In the genomic region with DNA sequence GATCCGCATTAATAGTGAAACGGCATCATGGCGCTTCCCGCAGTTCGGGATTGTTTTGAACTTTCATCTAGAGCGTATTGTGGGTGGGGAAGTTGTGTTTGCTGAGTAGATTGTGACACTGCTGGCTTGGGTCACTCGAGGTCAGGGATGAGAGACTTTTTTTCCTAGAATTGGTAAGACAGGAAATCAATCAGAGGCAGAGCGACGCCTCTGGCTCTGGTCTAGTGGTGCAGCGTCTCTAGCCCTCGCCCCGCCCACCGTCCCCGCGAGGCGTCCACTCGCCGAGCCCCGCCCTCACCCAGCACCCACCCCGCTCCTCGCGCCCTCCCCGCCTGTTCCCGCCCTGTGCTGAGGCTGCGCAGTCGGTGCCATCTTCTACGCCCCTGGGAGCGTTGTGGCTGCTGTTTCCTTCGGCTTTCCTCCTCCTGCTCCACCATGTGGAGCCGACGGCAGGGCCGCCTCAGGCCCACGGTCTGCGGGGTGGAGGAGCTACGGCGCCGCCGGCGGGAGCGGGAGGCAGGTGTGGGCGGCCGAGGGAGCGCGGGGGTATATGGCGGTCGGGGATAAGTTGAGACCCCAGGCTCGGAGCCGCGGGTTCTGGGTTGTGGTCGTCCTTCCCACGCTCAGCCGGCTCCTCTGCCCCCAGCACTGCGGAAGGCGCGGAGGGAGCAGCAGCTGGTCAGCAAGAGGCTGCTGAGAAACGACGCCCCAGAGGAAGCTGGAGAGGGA, we compare ENCODE assay signal across 8 cellular contexts. TPM values are rescaled to one million over a fixed set of nuclear protein-coding genes. Genes with fewer than 3 reads are reported as not detected.
DNase-seq lines count a peak whose midpoint lies in the region; ATAC-seq and TF ChIP-seq lines count a peak whose summit lies in the region.

A gene (plus strand): TSS at position 359 of the 729 bp plus-strand sequence. CDS start 77 bp downstream, at position 436.

- H3K36me3 Mint-ChIP-seq in activated naive CD4-positive, alpha-beta T cell treated with anti-CD3 and anti-CD28 coated beads, Interleukin-2, amount 50 U/mL, for 24 hours = peaks cover 2% of the 10 kb centered on the region

- H2AFZ ChIP-seq in SK-N-SH (ENCODE audit: low read depth) (peak within 1 kb of the TSS; percentile 98), osteoblast (ENCODE audit: low read length) (peak within 1 kb of the TSS; percentile 89)

- peak; percentile 57 for TF ChIP-seq RAD21 in SK-N-SH (IDR thresholded peaks at IDR 0.05; ENCODE audit: low read length)

- H3K27ac ChIP-seq in SK-N-SH (ENCODE audit: low read depth in 2 of 2, low read length in 1 of 2) (peak within 1 kb of the TSS; percentile 61 to 76), osteoblast (ENCODE audit: low read depth, low read length) (peak within 1 kb of the TSS; percentile 70), thoracic aorta (peak within 1 kb of the TSS; percentile 72 to 81)

- TF ChIP-seq CTCF in GM10248 (IDR thresholded peaks at IDR 0.05; ENCODE audit: control extremely low read depth, extremely low read depth, low read depth, missing control alignments) (peak; percentile 57), SK-N-SH (IDR thresholded peaks at IDR 0.05) (peak; percentile 60), osteoblast (IDR thresholded peaks at IDR 0.05; ENCODE audit: extremely low read depth, low read depth, low read length) (peak; percentile 43), thoracic aorta (IDR thresholded peaks at IDR 0.05) (peak; percentile 61)

- no peaks in the 10 kb centered on the region for H3K27me3 Mint-ChIP-seq in activated naive CD4-positive, alpha-beta T cell treated with anti-CD3 and anti-CD28 coated beads, Interleukin-2, amount 50 U/mL, for 24 hours

- H3K4me3 ChIP-seq in SK-N-SH (ENCODE audit: low read depth in 2 of 2, low read length in 1 of 2) = peak within 1 kb of the TSS; percentile 77
- H3K4me3 ChIP-seq in osteoblast (ENCODE audit: insufficient read depth, low read length) = peak within 1 kb of the TSS; percentile 82
- peak within 1 kb of the TSS; percentile 88 for H3K4me3 ChIP-seq in thoracic aorta

- CTCF ChIA-PET in GM10248 (lab: Yijun Ruan, JAX) = interaction anchor here (0.7 to 2.0 kb wide), 12 partner anchors 8 to 276 kb away, joined by 3 to 7 read pairs (median 4); a partner anchor contains a TSS
- CTCF ChIA-PET in SK-N-SH (lab: Yijun Ruan, JAX) = interaction anchor here (0.6 to 2.0 kb wide), 19 partner anchors 8 to 402 kb away, joined by 3 to 8 read pairs (median 3); a partner anchor contains a TSS

- H4K20me1 ChIP-seq in SK-N-SH (ENCODE audit: insufficient read depth) = no peaks in the 10 kb centered on the region
- no peaks in the 10 kb centered on the region for H4K20me1 ChIP-seq in osteoblast (ENCODE audit: insufficient read depth, low read length)

- peaks cover 46% of the 10 kb centered on the region for H3K4me1 Mint-ChIP-seq in activated naive CD4-positive, alpha-beta T cell treated with anti-CD3 and anti-CD28 coated beads, Interleukin-2, amount 50 U/mL, for 24 hours

- 4% methylated on average over 35 of the region's 57 CpGs for WGBS in SK-N-SH (ENCODE audit: low lambda C conversion rate)

- H3F3A ChIP-seq in SK-N-SH (replicated peaks; ENCODE audit: insufficient read depth) = peaks cover 5% of the 10 kb centered on the region

- POLR2A ChIA-PET in GM10248 (lab: Yijun Ruan, JAX) (interaction anchor here (1.4 kb wide), 1 partner anchor 8 kb away, joined by 4 read pairs; a partner anchor contains a TSS), SK-N-SH (lab: Yijun Ruan, JAX) (interaction anchor here (1.1 to 2.0 kb wide), 2 partner anchors 9 to 25 kb away, joined by 3 to 9 read pairs; a partner anchor contains a TSS)

- no peaks in the 10 kb centered on the region for H3K9me3 ChIP-seq in SK-N-SH
- no peaks in the 10 kb centered on the region for H3K9me3 ChIP-seq in osteoblast (ENCODE audit: low read depth, low read length)
- H3K9me3 ChIP-seq in thoracic aorta = no peaks in the 10 kb centered on the region

- ATAC-seq in HG02571 (IDR thresholded peaks at IDR 0.05; ENCODE audit: unreplicated experiment) (peak; percentile 92), thoracic aorta (ENCODE audit: insufficient number of reproducible peaks, low FRiP score, low read depth) (peak; percentile 92)

- H3K27ac Mint-ChIP-seq in activated naive CD4-positive, alpha-beta T cell treated with anti-CD3 and anti-CD28 coated beads, Interleukin-2, amount 50 U/mL, for 24 hours = peak within 1 kb of the TSS; percentile 93

- DNase-seq in GM10248 (ENCODE audit: extremely low spot score) (peak; percentile 99), NCI-H1048 (lab: John Stamatoyannopoulos, UW) (peak; percentile 92), SK-N-SH (peak; percentile 100), glomerular visceral epithelial cell (ENCODE audit: extremely low spot score) (peak; percentile 95), osteoblast (ENCODE audit: insufficient read length, low spot score, missing footprints) (peak; percentile 98), thoracic aorta (ENCODE audit: low spot score) (peak; percentile 90)

- no peaks in the 10 kb centered on the region for H3K9me3 Mint-ChIP-seq in activated naive CD4-positive, alpha-beta T cell treated with anti-CD3 and anti-CD28 coated beads, Interleukin-2, amount 50 U/mL, for 24 hours

- H3K4me3 Mint-ChIP-seq in activated naive CD4-positive, alpha-beta T cell treated with anti-CD3 and anti-CD28 coated beads, Interleukin-2, amount 50 U/mL, for 24 hours = peak within 1 kb of the TSS; percentile 94

- TF ChIP-seq EP300 in SK-N-SH (IDR thresholded peaks at IDR 0.05; ENCODE audit: borderline replicate concordance in 1 of 2, low read depth in 1 of 2, low read length in 1 of 2) = no peak

- peaks cover 0 to 9% of the 10 kb centered on the region in 2 experiments; a peak in 2 of 4 replicates for H3K4me1 ChIP-seq in SK-N-SH (ENCODE audit: control insufficient read depth in 1 of 2, insufficient read depth in 2 of 2, low read depth in 1 of 2, low read length in 1 of 2)
- peaks cover 10% of the 10 kb centered on the region for H3K4me1 ChIP-seq in osteoblast (ENCODE audit: insufficient read depth, low read length)
- peaks cover 0 to 10% of the 10 kb centered on the region in 2 donors for H3K4me1 ChIP-seq in thoracic aorta (ENCODE audit: control insufficient read depth in 1 of 2, low read depth in 2 of 2)

- H3K4me2 ChIP-seq in SK-N-SH (peak within 1 kb of the TSS; percentile 91), osteoblast (ENCODE audit: insufficient read depth, low read length) (peak within 1 kb of the TSS; percentile 89)

- H3K79me2 ChIP-seq in SK-N-SH (ENCODE audit: insufficient read depth) (peaks cover 23% of the 10 kb centered on the region), osteoblast (ENCODE audit: insufficient read depth, low read length) (peaks cover 11% of the 10 kb centered on the region)

- H3K9me2 ChIP-seq in SK-N-SH = no peaks in the 10 kb centered on the region

- H3K27me3 ChIP-seq in SK-N-SH (ENCODE audit: insufficient read depth) = no peaks in the 10 kb centered on the region
- no peaks in the 10 kb centered on the region for H3K27me3 ChIP-seq in osteoblast (ENCODE audit: insufficient read depth, low read length)
- no peaks in the 10 kb centered on the region for H3K27me3 ChIP-seq in thoracic aorta (replicated peaks; ENCODE audit: insufficient read depth)

- peak within 1 kb of the TSS; percentile 84 for H3K9ac ChIP-seq in SK-N-SH

- peaks cover 6 to 15% of the 10 kb centered on the region in 2 experiments for H3K36me3 ChIP-seq in SK-N-SH (replicated peaks in 1 of 2; ENCODE audit: control insufficient read depth in 1 of 2, insufficient read depth in 2 of 2, low read length in 1 of 2)
- H3K36me3 ChIP-seq in osteoblast (ENCODE audit: insufficient read depth, low read length) = peaks cover 3% of the 10 kb centered on the region
- H3K36me3 ChIP-seq in thoracic aorta = no peaks in the 10 kb centered on the region

TF ChIP-seq in SK-N-SH, 30 proteins besides CTCF, POLR2A, EP300 and RAD21 (continues in another document):
- TF ChIP-seq SIN3A (IDR thresholded peaks at IDR 0.05; ENCODE audit: borderline replicate concordance, low read depth, low read length) = peak; percentile 90; the same call in 1 of the 2 replicates
- no peak for TF ChIP-seq ELF1 (IDR thresholded peaks at IDR 0.05)
- TF ChIP-seq POLR2AphosphoS5 (IDR thresholded peaks at IDR 0.05; ENCODE audit: low read depth, low read length) = peak; percentile 85
- peak; percentile 68; the same call in 1 of the 2 replicates for TF ChIP-seq YY1 (IDR thresholded peaks at IDR 0.05; ENCODE audit: low read depth)
- peak; percentile 76 for TF ChIP-seq NRF1 (IDR thresholded peaks at IDR 0.05; ENCODE audit: low read depth, low read length)
- TF ChIP-seq TAF1 (IDR thresholded peaks at IDR 0.05; ENCODE audit: borderline replicate concordance, low read depth, low read length) = peak; percentile 64
- TF ChIP-seq GABPA (IDR thresholded peaks at IDR 0.05; ENCODE audit: low read depth) = no peak
- no peak for TF ChIP-seq JUND (IDR thresholded peaks at IDR 0.05)
- TF ChIP-seq FOXM1 (IDR thresholded peaks at IDR 0.05; ENCODE audit: low read depth) = no peak
- peak; percentile 16; the same call in 1 of the 2 replicates for TF ChIP-seq RCOR1 (IDR thresholded peaks at IDR 0.05; ENCODE audit: low read length)
- TF ChIP-seq, protein P1, sequence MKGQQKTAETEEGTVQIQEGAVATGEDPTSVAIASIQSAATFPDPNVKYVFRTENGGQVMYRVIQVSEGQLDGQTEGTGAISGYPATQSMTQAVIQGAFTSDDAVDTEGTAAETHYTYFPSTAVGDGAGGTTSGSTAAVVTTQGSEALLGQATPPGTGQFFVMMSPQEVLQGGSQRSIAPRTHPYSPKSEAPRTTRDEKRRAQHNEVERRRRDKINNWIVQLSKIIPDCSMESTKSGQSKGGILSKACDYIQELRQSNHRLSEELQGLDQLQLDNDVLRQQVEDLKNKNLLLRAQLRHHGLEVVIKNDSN (IDR thresholded peaks at IDR 0.05; ENCODE audit: borderline replicate concordance, low read depth) = no peak
- TF ChIP-seq, protein P2, sequence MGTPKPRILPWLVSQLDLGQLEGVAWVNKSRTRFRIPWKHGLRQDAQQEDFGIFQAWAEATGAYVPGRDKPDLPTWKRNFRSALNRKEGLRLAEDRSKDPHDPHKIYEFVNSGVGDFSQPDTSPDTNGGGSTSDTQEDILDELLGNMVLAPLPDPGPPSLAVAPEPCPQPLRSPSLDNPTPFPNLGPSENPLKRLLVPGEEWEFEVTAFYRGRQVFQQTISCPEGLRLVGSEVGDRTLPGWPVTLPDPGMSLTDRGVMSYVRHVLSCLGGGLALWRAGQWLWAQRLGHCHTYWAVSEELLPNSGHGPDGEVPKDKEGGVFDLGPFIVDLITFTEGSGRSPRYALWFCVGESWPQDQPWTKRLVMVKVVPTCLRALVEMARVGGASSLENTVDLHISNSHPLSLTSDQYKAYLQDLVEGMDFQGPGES (IDR thresholded peaks at IDR 0.05; ENCODE audit: low read depth, low read length) = no peak
- peak; percentile 36; the same call in 1 of the 2 replicates for TF ChIP-seq RXRA (IDR thresholded peaks at IDR 0.05; ENCODE audit: borderline replicate concordance, low read depth)
- no peak for TF ChIP-seq NFIC (IDR thresholded peaks at IDR 0.05; ENCODE audit: borderline replicate concordance)

RNA-seq across cellular contexts. Expression of the gene that starts here (rescaled TPM):
- polyA plus RNA-seq in SK-N-SH (2012; rRNA removed) = 27.7 and 31.7 TPM in 2 replicates
- polyA plus RNA-seq in SK-N-SH (2012; cell fraction: cytosol; rRNA removed) = 9.7 and 19.8 TPM in 2 replicates
- 126 and 254 TPM in 2 replicates for polyA plus RNA-seq in SK-N-SH (2012; cell fraction: nucleus; rRNA removed)
- total RNA-seq in osteoblast = 8.3 and 8.5 TPM in 2 replicates
- 10 to 100 TPM; 11.4 to 13.5 TPM for total RNA-seq in thoracic aorta

Comparison
In these comparisons a context has a peak if more than half of its experiments do, and no peak if none do; other contexts are left out.
1. Peak in every context shown above with its lines: DNase-seq, ATAC-seq, H3K4me3 ChIP-seq and H3K27ac ChIP-seq.